Comparison of ENCODE assay signal across 8 cellular contexts in genomic region chr1:70221241-70222077, GRCh38. TPM values are rescaled to one million over a fixed set of nuclear protein-coding genes. Genes with fewer than 3 reads are reported as not detected.
DNase-seq lines count a peak whose midpoint lies in the region; TF ChIP-seq lines count a peak whose summit lies in the region.

SRSF11 (plus strand) TSS chr1:70221380; CDS start chr1:70221637, 257 bp downstream.

- H3K27me3 ChIP-seq in H9 (ENCODE audit: insufficient read depth, low read length): no peaks in the 10 kb centered on the region
- H3K27me3 ChIP-seq in MG63: no peaks in the 10 kb centered on the region
- no peaks in the 10 kb centered on the region for H3K27me3 ChIP-seq in neural progenitor cell

- H3K79me2 ChIP-seq in H9 (ENCODE audit: insufficient read depth, low read length) (peaks cover 17% of the 10 kb centered on the region; the same call in 1 of the 2 replicates), neural progenitor cell (ENCODE audit: low read depth) (peaks cover 97% of the 10 kb centered on the region)

- H3K23me2 ChIP-seq in H9 (ENCODE audit: insufficient read length, low read depth, low read length, poor library complexity, severe bottlenecking): no peaks in the 10 kb centered on the region

- peak within 1 kb of the TSS; percentile 23 for H4K91ac ChIP-seq in H9 (ENCODE audit: insufficient read length, low read depth, low read length)

- no peak within 1 kb of the TSS for H3K23ac ChIP-seq in H9 (ENCODE audit: insufficient read length, low read depth, low read length)

- H2AFZ ChIP-seq in H9 (ENCODE audit: low read length): no peak within 1 kb of the TSS
- H2AFZ ChIP-seq in neural progenitor cell (replicated peaks): peak within 1 kb of the TSS; percentile 40

- no peaks in the 10 kb centered on the region for H4K20me1 ChIP-seq in H9 (ENCODE audit: control insufficient read depth, insufficient read depth, insufficient read length)
- peaks cover 48% of the 10 kb centered on the region for H4K20me1 ChIP-seq in neural progenitor cell (ENCODE audit: low read depth)

- WGBS in H9 (ENCODE audit: extremely low coverage, insufficient read length, low lambda C conversion rate): no CpG with 5 or more reads among the region's 70 CpGs

- peak within 1 kb of the TSS; percentile 28 for H2BK5ac ChIP-seq in H9 (ENCODE audit: insufficient read length, low read length)

- peak within 1 kb of the TSS; percentile 77 for H3K27ac ChIP-seq in H9 (ENCODE audit: insufficient read length, low read depth, low read length)
- peak within 1 kb of the TSS; percentile 97 for H3K27ac ChIP-seq in neural progenitor cell

- H3K4me2 ChIP-seq in H9 (ENCODE audit: insufficient read depth, insufficient read length, low read length) (peak within 1 kb of the TSS; percentile 43), neural progenitor cell (peak within 1 kb of the TSS; percentile 89)

- H3K27ac Mint-ChIP-seq in H9: peak within 1 kb of the TSS; percentile 85 to 99 (median 98)
- H3K27ac Mint-ChIP-seq in neural progenitor cell: peak within 1 kb of the TSS; percentile 34

- no peak within 1 kb of the TSS for H2BK20ac ChIP-seq in H9 (ENCODE audit: low read depth, low read length, poor library complexity, severe bottlenecking)

- TF ChIP-seq CTCF in H9 (conservative IDR thresholded peaks at IDR 0.05) (peak; percentile 30; the same call in 1 of the 3 replicates), foreskin fibroblast (IDR thresholded peaks at IDR 0.05; ENCODE audit: low read depth, low read length) (peak; percentile 11), neural progenitor cell (IDR thresholded peaks at IDR 0.05) (no peak)

- H4K8ac ChIP-seq in H9 (replicated peaks; ENCODE audit: insufficient read length, low read depth, low read length): no peak within 1 kb of the TSS

- H3K56ac ChIP-seq in H9 (ENCODE audit: insufficient read length, low read depth, low read length): peak within 1 kb of the TSS; percentile 33

- in situ Hi-C loops in G401 (cut with HindIII; ENCODE audit: low sequenced_read_pairs): no loop called here

- no peak within 1 kb of the TSS for H3T11ph ChIP-seq in H9 (ENCODE audit: low read length)

- H2BK15ac ChIP-seq in H9 (ENCODE audit: low read depth, low read length): no peak within 1 kb of the TSS

- H2AK5ac ChIP-seq in H9 (ENCODE audit: insufficient read length, low read length): no peak within 1 kb of the TSS

- H3K9me3 Mint-ChIP-seq in H9 (no peaks in the 10 kb centered on the region), neural progenitor cell (no peaks in the 10 kb centered on the region)

- H3K4me1 ChIP-seq in H9 (ENCODE audit: insufficient read depth, low read length) (no peaks in the 10 kb centered on the region), neural progenitor cell (peaks cover 19% of the 10 kb centered on the region)

- peak within 1 kb of the TSS; percentile 71 for H3K4me3 ChIP-seq in MG63
- H3K4me3 ChIP-seq in foreskin fibroblast (ENCODE audit: low read depth in 1 of 2, low read length in 2 of 2): peak within 1 kb of the TSS; percentile 68 to 76
- peak within 1 kb of the TSS; percentile 76 for H3K4me3 ChIP-seq in neural progenitor cell

- DNase-seq in G401 (ENCODE audit: low spot score) (peak; percentile 92), H9 (peak; percentile 95), MG63 (peak; percentile 96), SIG-M5 (lab: John Stamatoyannopoulos, UW) (peak; percentile 40), activated gamma-delta T cell treated with Interleukin-2 at 50 U/mL for 16 hours (peak; percentile 98), foreskin fibroblast (peak; percentile 94 to 99), neural progenitor cell (ENCODE audit: low spot score) (peak; percentile 96), stromal cell of bone marrow (ENCODE audit: low read depth) (peak; percentile 91)

- H3K9me3 ChIP-seq in H9 (ENCODE audit: control insufficient read depth, low read depth, low read length): no peaks in the 10 kb centered on the region
- H3K9me3 ChIP-seq in MG63: no peaks in the 10 kb centered on the region
- no peaks in the 10 kb centered on the region for H3K9me3 ChIP-seq in neural progenitor cell (ENCODE audit: low read depth)

- H3K9ac ChIP-seq in H9 (ENCODE audit: extremely low read depth, insufficient read length, low read length): peak within 1 kb of the TSS; percentile 98
- H3K9ac ChIP-seq in neural progenitor cell: peak within 1 kb of the TSS; percentile 93

- no peak within 1 kb of the TSS for H2BK120ac ChIP-seq in H9 (ENCODE audit: low read depth, low read length, poor library complexity, severe bottlenecking)

- peak within 1 kb of the TSS; percentile 97 for H3K14ac ChIP-seq in H9 (ENCODE audit: insufficient read depth, low read length)

- peaks cover 36% of the 10 kb centered on the region for H3F3A ChIP-seq in neural progenitor cell (ENCODE audit: low read depth)

- H3K36me3 Mint-ChIP-seq in H9 (ENCODE audit: insufficient read depth in 1 of 3, low read depth in 3 of 3): peaks cover 17 to 47% (median 42%) of the 10 kb centered on the region in 3 experiments
- peaks cover 7% of the 10 kb centered on the region for H3K36me3 Mint-ChIP-seq in neural progenitor cell

- H3K4me1 Mint-ChIP-seq in H9 (peaks cover 20 to 29% of the 10 kb centered on the region in 2 experiments), neural progenitor cell (peaks cover 35% of the 10 kb centered on the region)

- H3K79me1 ChIP-seq in H9 (ENCODE audit: insufficient read depth, low read depth, low read length, poor library complexity, severe bottlenecking): no peaks in the 10 kb centered on the region

- peak within 1 kb of the TSS; percentile 94 to 95 for H3K4me3 Mint-ChIP-seq in H9
- H3K4me3 Mint-ChIP-seq in neural progenitor cell: peak within 1 kb of the TSS; percentile 85

- no peaks in the 10 kb centered on the region for H3K27me3 Mint-ChIP-seq in H9 (ENCODE audit: low read depth)
- H3K27me3 Mint-ChIP-seq in neural progenitor cell (ENCODE audit: insufficient read depth, low read depth): no peaks in the 10 kb centered on the region

- H4K5ac ChIP-seq in H9 (ENCODE audit: insufficient read length, low read depth, low read length): peak within 1 kb of the TSS; percentile 31

- H2BK12ac ChIP-seq in H9 (ENCODE audit: insufficient read length, low read depth, low read length): no peak within 1 kb of the TSS

- H3K4ac ChIP-seq in H9 (ENCODE audit: low read depth, low read length): no peak within 1 kb of the TSS

- peaks cover 52% of the 10 kb centered on the region for H3K36me3 ChIP-seq in MG63
- peaks cover 15% of the 10 kb centered on the region for H3K36me3 ChIP-seq in neural progenitor cell

- H3K18ac ChIP-seq in H9 (ENCODE audit: insufficient read length, low read depth, low read length): peak within 1 kb of the TSS; percentile 98

RNA-seq across cellular contexts. Expression of gene SRSF11, which starts in this region (rescaled TPM):
- total RNA-seq in G401 (2014; rRNA removed; shearing (Covaris generic)): 91.6 and 130 TPM in 2 replicates
- total RNA-seq in H9 (2021) (206 and 214 TPM in 2 replicates), neural progenitor cell (ENCODE audit: low replicate concordance) (251 and 281 TPM in 2 replicates)
- total RNA-seq in MG63 (2014; rRNA removed; shearing (Covaris generic); ENCODE audit: low replicate concordance): 83.5 and 146 TPM in 2 replicates

Comparison
In these comparisons a context has a peak if more than half of its experiments do, and no peak if none do; other contexts are left out.
1. Peak in every context shown above with its lines: DNase-seq, H3K4me3 ChIP-seq and H3K27ac ChIP-seq.
2. DNase-seq: peak in every context shown above with its lines; median percentile 98 in activated gamma-delta T cell treated with Interleukin-2 at 50 U/mL for 16 hours; 96 in foreskin fibroblast; 96 in MG63; 96 in neural progenitor cell; 95 in H9; 92 in G401; 91 in stromal cell of bone marrow; 40 in SIG-M5.